Comparison of ENCODE assay signal across 12 cellular contexts in genomic region chr17:41654908-41655607, GRCh38. TPM values are rescaled to one million over a fixed set of nuclear protein-coding genes. Genes with fewer than 3 reads are reported as not detected.
DNase-seq lines count a peak whose midpoint lies in the region; ATAC-seq and TF ChIP-seq lines count a peak whose summit lies in the region.
"Had no signal": no experiment of that assay in that cellular context is flagged by ENCODE, and none has a peak within 500 bp of the region (broad histone marks: within the 10 kb centered on the region; RNA-seq: fewer than 3 reads in every experiment).

No MANE protein-coding gene starts in this region.

- H3K36me3 Mint-ChIP-seq in endodermal cell (ENCODE audit: low read depth) (no peaks in the 10 kb centered on the region), nephron progenitor cell (ENCODE audit: low read depth) (no peaks in the 10 kb centered on the region), type B pancreatic cell (no peaks in the 10 kb centered on the region)
- no peaks in the 10 kb centered on the region for H3K36me3 Mint-ChIP-seq in activated naive CD8-positive, alpha-beta T cell treated with anti-CD3 and anti-CD28 coated beads for 36 hours
- H3K36me3 Mint-ChIP-seq: T-cell had no signal

- H3K27ac ChIP-seq in Peyer's patch (peak overlapping the region in 3 of 4 donors; percentile 90 to 99 (median 99)), endodermal cell (ENCODE audit: low read depth, low read length) (no peak overlapping the region)

- H3K4me1 Mint-ChIP-seq in endodermal cell, result no peaks in the 10 kb centered on the region
- H3K4me1 Mint-ChIP-seq in nephron progenitor cell, result peaks cover 34% of the 10 kb centered on the region
- H3K4me1 Mint-ChIP-seq in type B pancreatic cell (ENCODE audit: unreplicated experiment), result peaks cover 9% of the 10 kb centered on the region
- no peaks in the 10 kb centered on the region for H3K4me1 Mint-ChIP-seq in activated naive CD8-positive, alpha-beta T cell treated with anti-CD3 and anti-CD28 coated beads for 36 hours
- H3K4me1 Mint-ChIP-seq: T-cell had no signal

- no peaks in the 10 kb centered on the region for H3K9me3 Mint-ChIP-seq in endodermal cell
- H3K9me3 Mint-ChIP-seq in nephron progenitor cell, result no peaks in the 10 kb centered on the region
- H3K9me3 Mint-ChIP-seq in type B pancreatic cell, result no peaks in the 10 kb centered on the region
- H3K9me3 Mint-ChIP-seq in activated naive CD8-positive, alpha-beta T cell treated with anti-CD3 and anti-CD28 coated beads for 36 hours, result no peaks in the 10 kb centered on the region
- H3K9me3 Mint-ChIP-seq: T-cell had no signal

- no peak overlapping the region for H3K4me3 ChIP-seq in Peyer's patch
- H3K4me3 ChIP-seq in endodermal cell (ENCODE audit: low read length), result no peak overlapping the region

- no peak overlapping the region for H3K9ac ChIP-seq in endodermal cell (ENCODE audit: extremely low read depth, low read length, poor library complexity, severe bottlenecking)

- H3K4me3 Mint-ChIP-seq in endodermal cell (no peak overlapping the region), nephron progenitor cell (no peak overlapping the region), type B pancreatic cell (no peak overlapping the region)
- no peak overlapping the region for H3K4me3 Mint-ChIP-seq in activated naive CD8-positive, alpha-beta T cell treated with anti-CD3 and anti-CD28 coated beads for 36 hours
- H3K4me3 Mint-ChIP-seq: T-cell had no signal

- H3K9me3 ChIP-seq in Peyer's patch (no peaks in the 10 kb centered on the region), endodermal cell (ENCODE audit: control insufficient read depth, low read length) (no peaks in the 10 kb centered on the region)

- H3K27ac Mint-ChIP-seq in endodermal cell, result peak overlapping the region; percentile 64
- peak overlapping the region; percentile 81 for H3K27ac Mint-ChIP-seq in nephron progenitor cell
- H3K27ac Mint-ChIP-seq in type B pancreatic cell, result peak overlapping the region; percentile 98
- no peak overlapping the region for H3K27ac Mint-ChIP-seq in activated naive CD8-positive, alpha-beta T cell treated with anti-CD3 and anti-CD28 coated beads for 36 hours
- H3K27ac Mint-ChIP-seq: T-cell had no signal

- H3K27me3 ChIP-seq in Peyer's patch (no peaks in the 10 kb centered on the region), endodermal cell (ENCODE audit: control insufficient read depth, insufficient read depth, low read length, poor library complexity, severe bottlenecking) (no peaks in the 10 kb centered on the region)

- ATAC-seq in stimulated activated naive CD8-positive, alpha-beta T cell treated with anti-CD3 and anti-CD28 coated beads, Interleukin-15, Interleukin-2, amounts not matched to agents 100 U/mL and 50 U/mL, for 24 hours, result no peak

- H3K4me1 ChIP-seq in Peyer's patch, result peaks cover 0 to 70% (median 21%) of the 10 kb centered on the region in 4 donors
- no peaks in the 10 kb centered on the region for H3K4me1 ChIP-seq in endodermal cell (ENCODE audit: control insufficient read depth, insufficient read depth, low read length)

- WGBS in endodermal cell (ENCODE audit: insufficient coverage in 1 of 2, insufficient read length in 1 of 2), 2 experiments, result 87 to 100% methylated on average over 2 to 17 of the region's 17 CpGs

- H3K36me3 ChIP-seq in Peyer's patch (no peaks in the 10 kb centered on the region), endodermal cell (ENCODE audit: control insufficient read depth, insufficient read depth, low read length) (no peaks in the 10 kb centered on the region)

- DNase-seq in Peyer's patch (peak in 1 of 3 donors; percentile 57), endodermal cell (peak; percentile 60), nephron progenitor cell (no peak), type B pancreatic cell (ENCODE audit: extremely low spot score, unreplicated experiment) (no peak)
- DNase-seq in stimulated activated CD4-positive, alpha-beta T cell treated with anti-CD3 and anti-CD28 coated beads, Interleukin-1b, Interleukin-23, amount 100 ng/mL, for 48 hours, result no peak
- DNase-seq in stimulated activated naive CD8-positive, alpha-beta T cell treated with anti-CD3 and anti-CD28 coated beads, Interleukin-15, Interleukin-2, amounts not matched to agents 100 U/mL and 50 U/mL, for 24 hours, result no peak
- no peak for DNase-seq in activated naive CD8-positive, alpha-beta T cell treated with anti-CD3 and anti-CD28 coated beads for 36 hours
- DNase-seq: activated CD4-positive, CD25-positive, alpha-beta regulatory T cell; activated naive CD4-positive, alpha-beta T cell treated with anti-CD3 and anti-CD28 coated beads, Interleukin-2, amount 50 U/mL, for 16 hours; C1 segment of cervical spinal cord; caudate nucleus; T-cell had no signal

- no peak for TF ChIP-seq POLR2A in Peyer's patch (IDR thresholded peaks at IDR 0.05)

- peaks cover 2% of the 10 kb centered on the region for H3K27me3 Mint-ChIP-seq in endodermal cell (ENCODE audit: insufficient read depth)
- H3K27me3 Mint-ChIP-seq in nephron progenitor cell (ENCODE audit: low read depth, poor library complexity), result peaks cover 2% of the 10 kb centered on the region
- no peaks in the 10 kb centered on the region for H3K27me3 Mint-ChIP-seq in type B pancreatic cell
- H3K27me3 Mint-ChIP-seq in activated naive CD8-positive, alpha-beta T cell treated with anti-CD3 and anti-CD28 coated beads for 36 hours, result no peaks in the 10 kb centered on the region

- TF ChIP-seq CTCF in Peyer's patch (IDR thresholded peaks at IDR 0.05) (no peak), endodermal cell (conservative IDR thresholded peaks at IDR 0.05) (no peak), nephron progenitor cell (IDR thresholded peaks at IDR 0.05) (no peak), type B pancreatic cell (conservative IDR thresholded peaks at IDR 0.05) (no peak)

RNA-seq across cellular contexts. Expression of gene KRT17, which starts 30.7 kb away (rescaled TPM):
- total RNA-seq in Peyer's patch (1 to 10 TPM in 1 of 4 donors, not detected in 3; 2.7 TPM), endodermal cell (not detected), type B pancreatic cell (ENCODE audit: low replicate concordance) (512 and 3,327 TPM in 2 replicates)
- 0.36 TPM for polyA plus RNA-seq in endodermal cell (2013, experiment 1 of 2)
- 0.62 TPM for polyA plus RNA-seq in endodermal cell (2013, experiment 2 of 2)
- total RNA-seq in activated naive CD8-positive, alpha-beta T cell treated with anti-CD3 and anti-CD28 coated beads for 36 hours, result not detected
- total RNA-seq: T-cell had no signal

RNA-seq across cellular contexts. Expression of gene EIF1, which starts 33.6 kb away (rescaled TPM):
- total RNA-seq in Peyer's patch (100 to 1,000 TPM; 123 to 226 (median 188) TPM), endodermal cell (100 to 1,000 TPM; 526 to 573 TPM), type B pancreatic cell (ENCODE audit: low replicate concordance) (677 and 972 TPM in 2 replicates)
- polyA plus RNA-seq in endodermal cell (2013, experiment 1 of 2), result 718 TPM
- 619 TPM for polyA plus RNA-seq in endodermal cell (2013, experiment 2 of 2)
- 1,000 to 10,000 TPM; 1,196 to 1,277 TPM for total RNA-seq in activated naive CD8-positive, alpha-beta T cell treated with anti-CD3 and anti-CD28 coated beads for 36 hours

RNA-seq across cellular contexts. Expression of gene KRT16, which starts 42.5 kb away (rescaled TPM):
- total RNA-seq in Peyer's patch, result not detected
- not detected for total RNA-seq in endodermal cell
- polyA plus RNA-seq in endodermal cell (2013, experiment 1 of 2), result not detected
- not detected for polyA plus RNA-seq in endodermal cell (2013, experiment 2 of 2)
- 1.5 and 9.2 TPM in 2 replicates for total RNA-seq in type B pancreatic cell (ENCODE audit: low replicate concordance)
- not detected for total RNA-seq in activated naive CD8-positive, alpha-beta T cell treated with anti-CD3 and anti-CD28 coated beads for 36 hours
- total RNA-seq: T-cell had no signal

RNA-seq across cellular contexts. Expression of gene GAST, which starts 57.1 kb away (rescaled TPM):
- total RNA-seq in Peyer's patch (not detected), endodermal cell (not detected), type B pancreatic cell (ENCODE audit: low replicate concordance) (119 and 193 TPM in 2 replicates)
- polyA plus RNA-seq in endodermal cell (2013, experiment 1 of 2), result not detected
- not detected for polyA plus RNA-seq in endodermal cell (2013, experiment 2 of 2)
- total RNA-seq in activated naive CD8-positive, alpha-beta T cell treated with anti-CD3 and anti-CD28 coated beads for 36 hours, result not detected
- total RNA-seq: T-cell had no signal

Comparison
In these comparisons a context has a peak if more than half of its experiments do, and no peak if none do; other contexts are left out.
1. RNA of gene KRT17, which starts 30.7 kb away (total RNA-seq): 512 to 3,327 TPM in type B pancreatic cell; 2.7 TPM in Peyer's patch, not detected in endodermal cell and not detected in activated naive CD8-positive, alpha-beta T cell treated with anti-CD3 and anti-CD28 coated beads for 36 hours; every median in the first group is over 100 times any median in the second.